38 cellular contexts compared by ENCODE assay signal in the genomic region with DNA sequence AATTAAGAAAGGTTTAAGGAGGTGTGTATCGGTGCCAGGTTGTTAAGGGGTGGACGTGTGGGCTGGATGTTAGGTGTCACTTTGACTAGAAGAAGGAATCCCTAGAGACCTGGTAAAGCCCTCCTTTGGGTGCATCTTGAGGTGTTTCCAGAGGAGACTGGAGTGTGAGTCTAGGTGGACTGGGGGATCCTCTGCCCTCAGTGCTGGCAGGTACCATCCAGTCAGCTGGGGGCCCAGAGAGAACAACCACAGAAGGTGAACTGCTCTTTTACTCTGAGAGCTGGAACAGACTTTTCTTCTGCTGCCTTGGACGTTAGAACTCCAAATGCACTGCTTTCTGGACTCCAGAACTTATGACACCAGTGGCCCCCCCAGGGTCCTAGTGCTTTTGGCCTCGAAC. TPM values are rescaled to one million over a fixed set of nuclear protein-coding genes. Genes with fewer than 3 reads are reported as not detected.
DNase-seq lines count a peak whose midpoint lies in the region; ATAC-seq and TF ChIP-seq lines count a peak whose summit lies in the region.
"Had no signal": no experiment of that assay in that cellular context is flagged by ENCODE, and none has a peak within 500 bp of the region (broad histone marks: within the 10 kb centered on the region; RNA-seq: fewer than 3 reads in every experiment).

No MANE protein-coding gene starts in this region.

- H3K4me2 ChIP-seq in H9 (ENCODE audit: insufficient read depth, insufficient read length, low read length), result no peak overlapping the region
- H3K4me2 ChIP-seq: A549; BLaER1; BLaER1 treated with 17β-estradiol and CSF1 and Interleukin-3, amounts not matched to agents 10 nM and 100 nM had no signal

- no peak overlapping the region for H3T11ph ChIP-seq in H9 (ENCODE audit: low read length)

- no peak overlapping the region for H4K5ac ChIP-seq in H9 (ENCODE audit: insufficient read length, low read depth, low read length)

- H2BK15ac ChIP-seq in H9 (ENCODE audit: low read depth, low read length), result no peak overlapping the region

- no peaks in the 10 kb centered on the region for H3K23me2 ChIP-seq in H9 (ENCODE audit: insufficient read length, low read depth, low read length, poor library complexity, severe bottlenecking)

- H3K4me1 Mint-ChIP-seq in activated CD8-positive, alpha-beta memory T cell treated with anti-CD3 and anti-CD28 coated beads, Interleukin-2, amount 10 ng/mL, durations not matched to agents 7 days and 5 days, result no peaks in the 10 kb centered on the region
- 0 out of 4 replicates have a peak, but pooled peaks cover 0 to 2% of the 10 kb centered on the region in 2 experiments for H3K4me1 Mint-ChIP-seq in H9
- H3K4me1 Mint-ChIP-seq: B cell; CD14-positive monocyte; CD4-positive, alpha-beta memory T cell; CD4-positive, CD25-positive, alpha-beta regulatory T cell; CD8-positive, alpha-beta memory T cell had no signal

- no peak overlapping the region for H2AFZ ChIP-seq in H9 (ENCODE audit: low read length)

- no peak overlapping the region for H3K4me3 Mint-ChIP-seq in activated CD8-positive, alpha-beta memory T cell treated with anti-CD3 and anti-CD28 coated beads, Interleukin-2, amount 10 ng/mL, durations not matched to agents 7 days and 5 days
- no peak overlapping the region for H3K4me3 Mint-ChIP-seq in H9
- H3K4me3 Mint-ChIP-seq: B cell; CD14-positive monocyte; CD4-positive, alpha-beta memory T cell; CD4-positive, alpha-beta T cell; CD4-positive, CD25-positive, alpha-beta regulatory T cell; CD8-positive, alpha-beta memory T cell; CD8-positive, alpha-beta T cell had no signal

- H4K8ac ChIP-seq in H9 (replicated peaks; ENCODE audit: insufficient read length, low read depth, low read length), result no peak overlapping the region

- H3K4me1 ChIP-seq in right atrium auricular region, result no peaks in the 10 kb centered on the region
- H3K4me1 ChIP-seq in H9 (ENCODE audit: insufficient read depth, low read length), result no peaks in the 10 kb centered on the region
- H3K4me1 ChIP-seq in vagina, result no peaks in the 10 kb centered on the region
- H3K4me1 ChIP-seq: A549; BE2C; BLaER1; BLaER1 treated with 17β-estradiol and CSF1 and Interleukin-3, amounts not matched to agents 10 nM and 100 nM; Caco-2 had no signal

- H3K9me3 ChIP-seq in right atrium auricular region (no peaks in the 10 kb centered on the region), H9 (ENCODE audit: control insufficient read depth, low read depth, low read length) (no peaks in the 10 kb centered on the region), vagina (no peaks in the 10 kb centered on the region)
- H3K9me3 ChIP-seq: A549, BE2C had no signal

- no peak overlapping the region for H3K56ac ChIP-seq in H9 (ENCODE audit: insufficient read length, low read depth, low read length)

- no peak overlapping the region for H2AK5ac ChIP-seq in H9 (ENCODE audit: insufficient read length, low read length)

- no peak overlapping the region for H3K27ac Mint-ChIP-seq in activated CD8-positive, alpha-beta memory T cell treated with anti-CD3 and anti-CD28 coated beads, Interleukin-2, amount 10 ng/mL, durations not matched to agents 7 days and 5 days
- no peak overlapping the region for H3K27ac Mint-ChIP-seq in H9
- H3K27ac Mint-ChIP-seq: B cell; CD14-positive monocyte; CD4-positive, alpha-beta memory T cell; CD4-positive, alpha-beta T cell; CD4-positive, CD25-positive, alpha-beta regulatory T cell; CD8-positive, alpha-beta memory T cell; CD8-positive, alpha-beta T cell had no signal

- no peak overlapping the region for H3K14ac ChIP-seq in H9 (ENCODE audit: insufficient read depth, low read length)

- H2BK20ac ChIP-seq in H9 (ENCODE audit: low read depth, low read length, poor library complexity, severe bottlenecking), result no peak overlapping the region

- no peaks in the 10 kb centered on the region for H4K20me1 ChIP-seq in H9 (ENCODE audit: control insufficient read depth, insufficient read depth, insufficient read length)
- H4K20me1 ChIP-seq: BLaER1; BLaER1 treated with 17β-estradiol and CSF1 and Interleukin-3, amounts not matched to agents 10 nM and 100 nM had no signal

- no peaks in the 10 kb centered on the region for H3K9me3 Mint-ChIP-seq in activated CD8-positive, alpha-beta memory T cell treated with anti-CD3 and anti-CD28 coated beads, Interleukin-2, amount 10 ng/mL, durations not matched to agents 7 days and 5 days (ENCODE audit: low read depth)
- no peaks in the 10 kb centered on the region; a peak in 2 of 5 replicates for H3K9me3 Mint-ChIP-seq in H9
- H3K9me3 Mint-ChIP-seq: CD4-positive, alpha-beta T cell; CD8-positive, alpha-beta T cell had no signal

- no peak overlapping the region for H3K23ac ChIP-seq in H9 (ENCODE audit: insufficient read length, low read depth, low read length)

- H2BK120ac ChIP-seq in H9 (ENCODE audit: low read depth, low read length, poor library complexity, severe bottlenecking), result no peak overlapping the region

- H4K91ac ChIP-seq in H9 (ENCODE audit: insufficient read length, low read depth, low read length), result no peak overlapping the region

- TF ChIP-seq CTCF in right atrium auricular region (IDR thresholded peaks at IDR 0.05), result no peak
- TF ChIP-seq CTCF in H9 (conservative IDR thresholded peaks at IDR 0.05), result no peak
- TF ChIP-seq CTCF in vagina (IDR thresholded peaks at IDR 0.05), result no peak

- ATAC-seq in activated CD8-positive, alpha-beta memory T cell treated with anti-CD3 and anti-CD28 coated beads, Interleukin-2, amount 10 ng/mL, durations not matched to agents 7 days and 5 days, result no peak
- ATAC-seq: A549; CD8-positive, alpha-beta T cell had no signal

- peak; percentile 33 for DNase-seq in activated CD8-positive, alpha-beta memory T cell treated with anti-CD3 and anti-CD28 coated beads, Interleukin-2, amount 10 ng/mL, durations not matched to agents 7 days and 5 days
- no peak for DNase-seq in activated CD8-positive, alpha-beta memory T cell treated with anti-CD3 and anti-CD28 coated beads, Interleukin-2, amount 50 U/mL, for 48 hours
- DNase-seq in right atrium auricular region (ENCODE audit: low spot score) (peak; percentile 26), cardiac septum (ENCODE audit: low spot score) (no peak), H9 (peak; percentile 5), vagina (ENCODE audit: extremely low spot score in 2 of 2) (peak; percentile 22 to 72), CD1c-positive myeloid dendritic cell (ENCODE audit: extremely low spot score) (no peak), SIG-M5 (lab: John Stamatoyannopoulos, UW) (no peak)
- DNase-seq: 8988T; ACHN; AML-193; BE2C; C1 segment of cervical spinal cord; Calu3; CD4-positive, alpha-beta memory T cell; CD4-positive, alpha-beta T cell; CD4-positive, CD25-positive, alpha-beta regulatory T cell; CD8-positive, alpha-beta memory T cell; CD8-positive, alpha-beta T cell; COR-L47; DMS 273 treated with DMSO at 0.1 percent for 48 hours; DMS153; DMS53; DMS79; DMS79 treated with DMSO at 0.1 percent for 48 hours; DND-41; EL had no signal

- H3K36me3 ChIP-seq in right atrium auricular region, result no peaks in the 10 kb centered on the region
- H3K36me3 ChIP-seq in vagina, result no peaks in the 10 kb centered on the region
- H3K36me3 ChIP-seq: BE2C; BLaER1; BLaER1 treated with 17β-estradiol and CSF1 and Interleukin-3, amounts not matched to agents 10 nM and 100 nM had no signal

- H3K27me3 ChIP-seq in right atrium auricular region (no peaks in the 10 kb centered on the region), H9 (ENCODE audit: insufficient read depth, low read length) (no peaks in the 10 kb centered on the region), vagina (no peaks in the 10 kb centered on the region)
- H3K27me3 ChIP-seq: BLaER1; BLaER1 treated with 17β-estradiol and CSF1 and Interleukin-3, amounts not matched to agents 10 nM and 100 nM had no signal

- H3K27ac ChIP-seq in right atrium auricular region, result no peak overlapping the region
- no peak overlapping the region for H3K27ac ChIP-seq in H9 (ENCODE audit: insufficient read length, low read depth, low read length)
- H3K27ac ChIP-seq in vagina, result no peak overlapping the region
- H3K27ac ChIP-seq: 22Rv1; A549; BLaER1; BLaER1 treated with 17β-estradiol and CSF1 and Interleukin-3, amounts not matched to agents 10 nM and 100 nM; C4-2B had no signal

- H3K27me3 Mint-ChIP-seq in activated CD8-positive, alpha-beta memory T cell treated with anti-CD3 and anti-CD28 coated beads, Interleukin-2, amount 10 ng/mL, durations not matched to agents 7 days and 5 days, result no peaks in the 10 kb centered on the region
- H3K27me3 Mint-ChIP-seq in H9 (ENCODE audit: low read depth), result peaks cover 2% of the 10 kb centered on the region; the same call in 1 of the 2 replicates
- H3K27me3 Mint-ChIP-seq: B cell had no signal

- intact Hi-C loops in cardiac septum (cut with DNase I) (no loop called here), vagina (cut with DNase I) (no loop called here)

- no peak overlapping the region for H3K4me3 ChIP-seq in right atrium auricular region
- H3K4me3 ChIP-seq in vagina, result no peak overlapping the region
- H3K4me3 ChIP-seq: A549; BLaER1; BLaER1 treated with 17β-estradiol and CSF1 and Interleukin-3, amounts not matched to agents 10 nM and 100 nM had no signal

- TF ChIP-seq POLR2A in vagina (IDR thresholded peaks at IDR 0.05), result no peak

- no peak overlapping the region for H2BK5ac ChIP-seq in H9 (ENCODE audit: insufficient read length, low read length)

- H3K79me1 ChIP-seq in H9 (ENCODE audit: insufficient read depth, low read depth, low read length, poor library complexity, severe bottlenecking), result no peaks in the 10 kb centered on the region

- no peak overlapping the region for H3K9ac ChIP-seq in H9 (ENCODE audit: extremely low read depth, insufficient read length, low read length)
- H3K9ac ChIP-seq: BLaER1; BLaER1 treated with 17β-estradiol and CSF1 and Interleukin-3, amounts not matched to agents 10 nM and 100 nM had no signal

- H3K79me2 ChIP-seq in H9 (ENCODE audit: insufficient read depth, low read length), result no peaks in the 10 kb centered on the region

- H3K36me3 Mint-ChIP-seq in activated CD8-positive, alpha-beta memory T cell treated with anti-CD3 and anti-CD28 coated beads, Interleukin-2, amount 10 ng/mL, durations not matched to agents 7 days and 5 days, result no peaks in the 10 kb centered on the region
- no peaks in the 10 kb centered on the region for H3K36me3 Mint-ChIP-seq in H9 (ENCODE audit: insufficient read depth in 1 of 3, low read depth in 3 of 3)
- H3K36me3 Mint-ChIP-seq: CD14-positive monocyte; CD4-positive, alpha-beta memory T cell; CD4-positive, CD25-positive, alpha-beta regulatory T cell; CD8-positive, alpha-beta memory T cell; CD8-positive, alpha-beta T cell had no signal

- H3K18ac ChIP-seq in H9 (ENCODE audit: insufficient read length, low read depth, low read length), result no peak overlapping the region

- H2BK12ac ChIP-seq in H9 (ENCODE audit: insufficient read length, low read depth, low read length), result no peak overlapping the region

- WGBS in H9 (ENCODE audit: extremely low coverage, insufficient read length, low lambda C conversion rate), result 100% methylated on average over 2 of the region's 4 CpGs

- CTCF ChIA-PET in activated CD8-positive, alpha-beta memory T cell treated with anti-CD3 and anti-CD28 coated beads, Interleukin-2, amount 10 ng/mL, durations not matched to agents 7 days and 5 days (lab: Charles Lee), result no interaction called here

- H3K4ac ChIP-seq in H9 (ENCODE audit: low read depth, low read length), result no peak overlapping the region

RNA-seq across cellular contexts. Expression of a gene that starts 44.0 kb away (rescaled TPM):
- total RNA-seq in activated CD8-positive, alpha-beta memory T cell treated with anti-CD3 and anti-CD28 coated beads, Interleukin-2, amount 10 ng/mL, durations not matched to agents 7 days and 5 days, result not detected
- total RNA-seq in right atrium auricular region (not detected), cardiac septum (not detected), H9 (2021) (not detected in 2 replicates), vagina (not detected)
- total RNA-seq: A172; A673; B cell; Caco-2; Calu3; CD4-positive, alpha-beta memory T cell; CD4-positive, alpha-beta T cell; CD4-positive, CD25-positive, alpha-beta regulatory T cell; CD8-positive, alpha-beta memory T cell; CD8-positive, alpha-beta T cell; Daoy had no signal

Comparison
In these comparisons a context has a peak if more than half of its experiments do, and no peak if none do; other contexts are left out.
1. DNase-seq: peak in activated CD8-positive, alpha-beta memory T cell treated with anti-CD3 and anti-CD28 coated beads, Interleukin-2, amount 10 ng/mL, durations not matched to agents 7 days and 5 days (single experiment), right atrium auricular region (single experiment), H9 (single experiment) and vagina (2 of 2); none in activated CD8-positive, alpha-beta memory T cell treated with anti-CD3 and anti-CD28 coated beads, Interleukin-2, amount 50 U/mL, for 48 hours (single experiment), cardiac septum (single experiment), CD1c-positive myeloid dendritic cell (single experiment) and SIG-M5 (single experiment).